ENCODE assay signal across 2 cellular contexts in the genomic region with DNA sequence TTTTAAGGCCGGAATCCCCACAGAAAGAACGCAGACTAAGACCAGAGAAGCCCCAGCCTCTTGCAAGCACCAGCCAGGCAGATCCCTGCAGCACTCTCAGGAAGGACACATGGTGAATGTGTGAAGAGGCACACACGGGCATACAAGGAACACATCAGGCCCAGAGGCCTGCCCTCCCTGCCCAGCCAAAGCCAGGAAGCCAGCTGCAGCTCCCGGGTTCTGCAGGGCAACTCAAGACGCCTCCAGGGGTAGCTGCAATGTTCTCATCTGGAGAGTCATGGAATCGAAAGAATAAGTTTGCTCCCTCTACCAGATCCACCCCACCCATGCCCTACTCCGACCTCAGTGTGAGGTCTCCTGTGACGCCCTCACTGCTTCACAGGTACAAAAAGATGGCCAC.
TF ChIP-seq lines count a peak whose summit lies in the region.

No MANE protein-coding gene starts in this region.

TF ChIP-seq in SK-N-SH, 30 proteins besides CTCF, POLR2A, EP300 and RAD21 (continued from another document):
- TF ChIP-seq USF2 (IDR thresholded peaks at IDR 0.05; ENCODE audit: borderline replicate concordance, low read depth, low read length) (no peak), FOXJ3 (CRISPR knock-in tag; IDR thresholded peaks at IDR 0.05) (no peak), ELF1 (IDR thresholded peaks at IDR 0.05) (no peak), POLR2AphosphoS5 (IDR thresholded peaks at IDR 0.05; ENCODE audit: low read depth, low read length) (no peak), USF1 (IDR thresholded peaks at IDR 0.05; ENCODE audit: borderline replicate concordance, low read depth) (no peak)
- TF ChIP-seq, protein P1, sequence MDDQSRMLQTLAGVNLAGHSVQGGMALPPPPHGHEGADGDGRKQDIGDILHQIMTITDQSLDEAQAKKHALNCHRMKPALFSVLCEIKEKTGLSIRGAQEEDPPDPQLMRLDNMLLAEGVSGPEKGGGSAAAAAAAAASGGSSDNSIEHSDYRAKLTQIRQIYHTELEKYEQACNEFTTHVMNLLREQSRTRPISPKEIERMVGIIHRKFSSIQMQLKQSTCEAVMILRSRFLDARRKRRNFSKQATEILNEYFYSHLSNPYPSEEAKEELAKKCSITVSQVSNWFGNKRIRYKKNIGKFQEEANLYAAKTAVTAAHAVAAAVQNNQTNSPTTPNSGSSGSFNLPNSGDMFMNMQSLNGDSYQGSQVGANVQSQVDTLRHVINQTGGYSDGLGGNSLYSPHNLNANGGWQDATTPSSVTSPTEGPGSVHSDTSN (IDR thresholded peaks at IDR 0.05), result no peak

TF ChIP-seq in SK-N-SH treated with all-trans-retinoic acid at 6 μM for 48 hours, 23 proteins besides CTCF, POLR2A, EP300 and RAD21 (continued from another document):
- TF ChIP-seq ZFP30 (CRISPR knock-in tag; IDR thresholded peaks at IDR 0.05), result no peak
- TF ChIP-seq PATZ1 (CRISPR knock-in tag; IDR thresholded peaks at IDR 0.05; ENCODE audit: borderline replicate concordance), result no peak
- no peak for TF ChIP-seq ZC3H10 (CRISPR knock-in tag; IDR thresholded peaks at IDR 0.05)
